1 cellular context compared by ENCODE assay signal in the genomic region with DNA sequence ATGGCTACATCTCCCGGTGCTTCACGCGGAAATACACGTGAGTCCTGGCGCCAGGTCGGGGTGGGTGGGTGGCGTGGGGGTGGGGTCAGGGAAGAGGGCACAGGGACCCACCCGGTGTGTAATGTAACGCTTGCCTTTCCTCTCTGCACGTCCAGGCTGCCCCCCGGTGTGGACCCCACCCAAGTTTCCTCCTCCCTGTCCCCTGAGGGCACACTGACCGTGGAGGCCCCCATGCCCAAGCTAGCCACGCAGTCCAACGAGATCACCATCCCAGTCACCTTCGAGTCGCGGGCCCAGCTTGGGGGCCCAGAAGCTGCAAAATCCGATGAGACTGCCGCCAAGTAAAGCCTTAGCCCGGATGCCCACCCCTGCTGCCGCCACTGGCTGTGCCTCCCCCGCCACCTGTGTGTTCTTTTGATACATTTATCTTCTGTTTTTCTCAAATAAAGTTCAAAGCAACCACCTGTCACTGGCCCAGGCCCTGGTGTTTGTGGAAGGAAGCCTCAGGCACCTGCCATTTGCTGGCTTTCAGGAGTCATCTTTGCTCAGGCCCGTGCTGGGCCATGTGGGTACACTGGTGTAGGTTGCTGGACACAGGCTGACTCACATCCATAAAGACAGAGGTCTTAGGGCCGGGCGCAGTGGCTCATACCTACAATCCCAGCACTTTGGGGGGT.
TF ChIP-seq lines count a peak whose summit lies in the region.

No MANE protein-coding gene starts in this region.

TF ChIP-seq in GM23338, 12 proteins besides CTCF, POLR2A, EP300 and RAD21 (continued from another document):
- no peak for TF ChIP-seq REST (IDR thresholded peaks at IDR 0.05; ENCODE audit: unreplicated experiment)
- TF ChIP-seq POLR2AphosphoS5 (IDR thresholded peaks at IDR 0.05; ENCODE audit: low read depth): no peak
- TF ChIP-seq, protein P1, sequence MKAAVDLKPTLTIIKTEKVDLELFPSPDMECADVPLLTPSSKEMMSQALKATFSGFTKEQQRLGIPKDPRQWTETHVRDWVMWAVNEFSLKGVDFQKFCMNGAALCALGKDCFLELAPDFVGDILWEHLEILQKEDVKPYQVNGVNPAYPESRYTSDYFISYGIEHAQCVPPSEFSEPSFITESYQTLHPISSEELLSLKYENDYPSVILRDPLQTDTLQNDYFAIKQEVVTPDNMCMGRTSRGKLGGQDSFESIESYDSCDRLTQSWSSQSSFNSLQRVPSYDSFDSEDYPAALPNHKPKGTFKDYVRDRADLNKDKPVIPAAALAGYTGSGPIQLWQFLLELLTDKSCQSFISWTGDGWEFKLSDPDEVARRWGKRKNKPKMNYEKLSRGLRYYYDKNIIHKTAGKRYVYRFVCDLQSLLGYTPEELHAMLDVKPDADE (IDR thresholded peaks at IDR 0.05): no peak; the same call in 1 of the 2 replicates
- no peak for TF ChIP-seq ZNF114 (CRISPR knock-in tag; IDR thresholded peaks at IDR 0.05)
- no peak for TF ChIP-seq ZNF331 (CRISPR knock-in tag; IDR thresholded peaks at IDR 0.05; ENCODE audit: low read depth)
